1 cellular context compared by ENCODE assay signal in genomic region chr17:64491034-64491860, GRCh38.
TF ChIP-seq lines count a peak whose summit lies in the region.

No MANE protein-coding gene starts in this region.

TF ChIP-seq in K562, 482 proteins besides CTCF, POLR2A, EP300 and RAD21:
- TF ChIP-seq BCOR (IDR thresholded peaks at IDR 0.05) (no peak), NCOR1 (IDR thresholded peaks at IDR 0.05) (no peak), ZNF431 (CRISPR knock-in tag; IDR thresholded peaks at IDR 0.05) (peak; percentile 90), SMC3 (conservative IDR thresholded peaks at IDR 0.05; ENCODE audit: insufficient read depth, low read depth, low read length) (0 out of 2 replicates have a peak, but pooled peaks have one; percentile 8), CEBPB (tag; IDR thresholded peaks at IDR 0.05) (peak; percentile 55)
